8 cellular contexts compared by ENCODE assay signal in genomic region chr16:85173077-85173980, GRCh38.
DNase-seq lines count a peak whose midpoint lies in the region; ATAC-seq and TF ChIP-seq lines count a peak whose summit lies in the region.

No MANE protein-coding gene starts in this region.

- H3K9ac ChIP-seq in BLaER1 treated with 17β-estradiol and CSF1 and Interleukin-3, amounts not matched to agents 10 nM and 100 nM, result no peak overlapping the region

- no peak overlapping the region for H3K4me3 ChIP-seq in BLaER1 treated with 17β-estradiol and CSF1 and Interleukin-3, amounts not matched to agents 10 nM and 100 nM
- no peak overlapping the region for H3K4me3 ChIP-seq in epithelial cell of esophagus (ENCODE audit: low read length)

- peaks cover 51 to 89% (median 79%) of the 10 kb centered on the region in 10 experiments for H3K4me1 ChIP-seq in BLaER1 treated with 17β-estradiol and CSF1 and Interleukin-3, amounts not matched to agents 10 nM and 100 nM

- H3K27ac ChIP-seq in BLaER1 treated with 17β-estradiol and CSF1 and Interleukin-3, amounts not matched to agents 10 nM and 100 nM, result no peak overlapping the region

- H3K27me3 ChIP-seq in BLaER1 treated with 17β-estradiol and CSF1 and Interleukin-3, amounts not matched to agents 10 nM and 100 nM, result peaks cover 37 to 51% (median 47%) of the 10 kb centered on the region in 11 experiments

- H4K20me1 ChIP-seq in BLaER1 treated with 17β-estradiol and CSF1 and Interleukin-3, amounts not matched to agents 10 nM and 100 nM, result peaks cover 0 to 71% (median 34%) of the 10 kb centered on the region in 11 experiments; a peak in 14 of 22 replicates

- DNase-seq in epithelial cell of esophagus (ENCODE audit: low read depth) (peak; percentile 98), omental fat pad (ENCODE audit: low spot score) (no peak), DMS79 treated with DMSO at 0.1 percent for 48 hours (lab: John Stamatoyannopoulos, UW) (no peak)

- no peak for TF ChIP-seq CTCF in epithelial cell of esophagus (IDR thresholded peaks at IDR 0.05; ENCODE audit: insufficient read depth, low read depth, low read length, missing control alignments)
- no peak for TF ChIP-seq CTCF in omental fat pad (IDR thresholded peaks at IDR 0.05)

- ATAC-seq in omental fat pad (ENCODE audit: low FRiP score), result peak; percentile 69
- no peak for ATAC-seq in HG03175 (IDR thresholded peaks at IDR 0.05; ENCODE audit: unreplicated experiment)
- ATAC-seq in GM21381 (IDR thresholded peaks at IDR 0.05; ENCODE audit: unreplicated experiment), result no peak
- no peak for ATAC-seq in HG03457 (IDR thresholded peaks at IDR 0.05; ENCODE audit: unreplicated experiment)

- H3K36me3 ChIP-seq in BLaER1 treated with 17β-estradiol and CSF1 and Interleukin-3, amounts not matched to agents 10 nM and 100 nM, result no peaks in the 10 kb centered on the region

- peak overlapping the region; percentile 9 to 99 (median 98); a peak in 20 of 22 replicates for H3K4me2 ChIP-seq in BLaER1 treated with 17β-estradiol and CSF1 and Interleukin-3, amounts not matched to agents 10 nM and 100 nM

- peaks cover 0 to 9% (median 0%) of the 10 kb centered on the region in 11 experiments; a peak in 6 of 22 replicates for H3K9me3 ChIP-seq in BLaER1 treated with 17β-estradiol and CSF1 and Interleukin-3, amounts not matched to agents 10 nM and 100 nM (replicated peaks in 1 of 11)

TF ChIP-seq in PFSK-1, 5 proteins besides CTCF, POLR2A, EP300 and RAD21:
- TF ChIP-seq SIN3A (IDR thresholded peaks at IDR 0.05; ENCODE audit: borderline replicate concordance, insufficient read depth, low read length), result peak; percentile 69; the same call in 1 of the 2 replicates
- TF ChIP-seq TAF1 (IDR thresholded peaks at IDR 0.05; ENCODE audit: borderline replicate concordance, insufficient read depth, low read length), result no peak
